ENCODE assay signal across 8 cellular contexts in the genomic region with DNA sequence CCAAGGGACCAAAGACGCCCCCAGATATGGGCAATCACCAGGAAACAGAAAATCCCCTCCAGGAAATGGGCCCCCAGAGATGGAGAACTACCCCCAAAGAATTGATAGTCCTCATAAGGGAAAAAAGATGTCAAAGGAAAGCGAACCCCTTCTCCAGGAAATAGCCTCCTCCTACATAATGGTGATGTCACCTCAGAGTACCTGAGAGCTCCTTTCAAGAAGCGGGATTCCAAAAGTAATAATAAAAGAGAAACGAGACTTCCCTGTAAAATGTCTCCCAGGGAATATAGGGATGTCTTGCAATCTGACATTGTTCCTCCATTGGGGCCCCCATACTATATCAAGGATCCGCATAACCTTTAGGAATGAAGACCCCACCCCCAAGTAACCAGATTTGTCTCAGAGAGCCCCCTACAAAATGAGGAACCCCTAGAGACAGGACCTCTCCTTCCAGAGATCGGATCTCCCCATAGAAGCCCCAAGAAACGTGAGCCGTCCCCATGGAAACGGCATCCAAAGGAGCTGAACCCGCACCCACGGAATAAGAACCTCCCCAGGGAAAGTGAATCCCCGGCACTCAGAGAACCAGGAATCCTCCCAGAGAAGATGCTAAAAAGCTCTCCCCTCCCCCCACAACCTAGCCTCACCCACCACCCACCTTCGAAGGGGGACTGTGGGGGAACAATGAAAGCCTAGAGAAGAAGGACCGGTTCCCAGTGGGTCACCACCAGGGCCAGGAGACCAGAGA. TPM values are rescaled to one million over a fixed set of nuclear protein-coding genes. Genes with fewer than 3 reads are reported as not detected.
DNase-seq lines count a peak whose midpoint lies in the region; ATAC-seq and TF ChIP-seq lines count a peak whose summit lies in the region.

No MANE protein-coding gene starts in this region.

- DNase-seq in DND-41 (no peak), NB4 (ENCODE audit: low read depth) (peak; percentile 35), neuronal stem cell (ENCODE audit: low spot score) (no peak)
- DNase-seq in effector memory CD4-positive, alpha-beta T cell: peak in 1 of 3 donors; percentile 17

- peak overlapping the region; percentile 91 for H3K18ac ChIP-seq in neuronal stem cell (ENCODE audit: low read length)

- H3K23ac ChIP-seq in neuronal stem cell (ENCODE audit: low read depth, low read length, poor library complexity): peak overlapping the region; percentile 93

- H3K36me3 ChIP-seq in DND-41 (ENCODE audit: insufficient read depth, low read length) (peaks cover 20% of the 10 kb centered on the region; the same call in 1 of the 2 replicates), neuronal stem cell (replicated peaks in 1 of 2; ENCODE audit: control insufficient read depth in 2 of 2, insufficient read depth in 2 of 2, low read length in 2 of 2) (peaks cover 0 to 6% of the 10 kb centered on the region in 2 donors)
- no peaks in the 10 kb centered on the region for H3K36me3 ChIP-seq in effector memory CD4-positive, alpha-beta T cell (ENCODE audit: control insufficient read depth, insufficient read depth, low read length)

- peak overlapping the region; percentile 63 for H2AK5ac ChIP-seq in neuronal stem cell (ENCODE audit: low read depth, low read length)

- H2BK15ac ChIP-seq in neuronal stem cell (ENCODE audit: low read length): peak overlapping the region; percentile 49

- H3K9me3 ChIP-seq in DND-41 (ENCODE audit: insufficient read depth, low read length, severe bottlenecking) (no peaks in the 10 kb centered on the region), neuronal stem cell (replicated peaks in 1 of 2; ENCODE audit: control insufficient read depth in 2 of 2, insufficient read depth in 1 of 2, low read depth in 1 of 2, low read length in 2 of 2) (no peaks in the 10 kb centered on the region)
- H3K9me3 ChIP-seq in effector memory CD4-positive, alpha-beta T cell (ENCODE audit: control insufficient read depth, low read length): no peaks in the 10 kb centered on the region

- H2BK120ac ChIP-seq in neuronal stem cell (ENCODE audit: low read depth, low read length): no peak overlapping the region

- no peak overlapping the region for H2BK12ac ChIP-seq in neuronal stem cell (ENCODE audit: low read length)

- peak overlapping the region; percentile 90 for H3K4me2 ChIP-seq in DND-41 (ENCODE audit: insufficient read depth, low read length)
- H3K4me2 ChIP-seq in neuronal stem cell (ENCODE audit: insufficient read depth, low read length, poor library complexity, severe bottlenecking): peak overlapping the region; percentile 100

- H3K9ac ChIP-seq in DND-41 (ENCODE audit: low read depth, low read length) (peak overlapping the region; percentile 89), neuronal stem cell (ENCODE audit: low read depth, low read length, poor library complexity) (peak overlapping the region; percentile 88)

- ATAC-seq in DND-41 (ENCODE audit: insufficient read depth, low read depth): no peak
- ATAC-seq in HG03095 (IDR thresholded peaks at IDR 0.05; ENCODE audit: unreplicated experiment): no peak
- no peak for ATAC-seq in HG02840 (IDR thresholded peaks at IDR 0.05; ENCODE audit: low FRiP score, unreplicated experiment)
- no peak for ATAC-seq in GM19463 (IDR thresholded peaks at IDR 0.05; ENCODE audit: unreplicated experiment)
- no peak for ATAC-seq in HG03025 (IDR thresholded peaks at IDR 0.05; ENCODE audit: low FRiP score, unreplicated experiment)

- H3K79me1 ChIP-seq in neuronal stem cell (ENCODE audit: low read depth, low read length): peaks cover 5% of the 10 kb centered on the region

- peak overlapping the region; percentile 79 for H3K27ac ChIP-seq in DND-41 (ENCODE audit: low read length)
- H3K27ac ChIP-seq in effector memory CD4-positive, alpha-beta T cell (ENCODE audit: insufficient read depth, low read length, poor library complexity, severe bottlenecking): peak overlapping the region; percentile 74
- no peak overlapping the region for H3K27ac ChIP-seq in neuronal stem cell (replicated peaks; ENCODE audit: low read length)

- H3K27me3 ChIP-seq in DND-41 (ENCODE audit: insufficient read depth, low read length, poor library complexity): no peaks in the 10 kb centered on the region
- H3K27me3 ChIP-seq in effector memory CD4-positive, alpha-beta T cell (replicated peaks; ENCODE audit: control insufficient read depth, insufficient read depth, low read length, poor library complexity, severe bottlenecking): no peaks in the 10 kb centered on the region
- H3K27me3 ChIP-seq in neuronal stem cell (ENCODE audit: control insufficient read depth in 3 of 3, insufficient read depth in 3 of 3, low read depth in 1 of 3, low read length in 3 of 3): peaks cover 0 to 18% (median 4%) of the 10 kb centered on the region in 3 experiments

- peak overlapping the region; percentile 66 for H2BK5ac ChIP-seq in neuronal stem cell (ENCODE audit: low read length)

- H3K14ac ChIP-seq in neuronal stem cell (ENCODE audit: low read length): no peak overlapping the region

- peaks cover 45% of the 10 kb centered on the region for H3K79me2 ChIP-seq in DND-41 (ENCODE audit: insufficient read depth, low read length)

- no peak overlapping the region for H4K91ac ChIP-seq in neuronal stem cell (ENCODE audit: low read depth, low read length, poor library complexity)

- H3K4me1 ChIP-seq in DND-41 (ENCODE audit: insufficient read depth, low read length) (peaks cover 61% of the 10 kb centered on the region), neuronal stem cell (ENCODE audit: control insufficient read depth in 2 of 2, insufficient read depth in 1 of 2, low read depth in 1 of 2, low read length in 2 of 2) (peaks cover 12 to 14% of the 10 kb centered on the region in 2 donors)
- H3K4me1 ChIP-seq in effector memory CD4-positive, alpha-beta T cell (ENCODE audit: control insufficient read depth, insufficient read depth, low read length, poor library complexity, severe bottlenecking): peaks cover 37% of the 10 kb centered on the region

- peak overlapping the region; percentile 57; the same call in 1 of the 2 replicates for H2AFZ ChIP-seq in DND-41 (ENCODE audit: low read depth, low read length)
- peak overlapping the region; percentile 93 for H2AFZ ChIP-seq in neuronal stem cell (ENCODE audit: low read length)

- H4K8ac ChIP-seq in neuronal stem cell (ENCODE audit: low read depth, low read length): no peak overlapping the region

- no peak for TF ChIP-seq POLR2A in NB4 (IDR thresholded peaks at IDR 0.05; ENCODE audit: extremely low read depth, insufficient read length)

- H3K4ac ChIP-seq in neuronal stem cell (ENCODE audit: low read length): no peak overlapping the region

- peaks cover 27% of the 10 kb centered on the region for H4K20me1 ChIP-seq in DND-41 (ENCODE audit: insufficient read depth, low read length)

- no peak for TF ChIP-seq CTCF in DND-41 (IDR thresholded peaks at IDR 0.05; ENCODE audit: borderline replicate concordance, extremely low read depth, low read length, poor library complexity, severe bottlenecking)
- peak; percentile 12 for TF ChIP-seq CTCF in NB4 (IDR thresholded peaks at IDR 0.05; ENCODE audit: low read depth, low read length)

- WGBS in neuronal stem cell (ENCODE audit: extremely low coverage in 2 of 2, insufficient read length in 2 of 2, insufficient replicate concordance in 1 of 2), 2 donors: no CpG with 5 or more reads among the region's 14 CpGs

- H3K4me3 ChIP-seq in DND-41 (ENCODE audit: low read depth in 1 of 2, low read length in 2 of 2): peak overlapping the region; percentile 25 to 83; a peak in 3 of 4 replicates
- H3K4me3 ChIP-seq in NB4 (ENCODE audit: low read depth, low read length): peak overlapping the region; percentile 61
- peak overlapping the region; percentile 84 for H3K4me3 ChIP-seq in effector memory CD4-positive, alpha-beta T cell (ENCODE audit: insufficient read depth, low read depth, low read length, poor library complexity, severe bottlenecking)
- peak overlapping the region; percentile 85 to 88 for H3K4me3 ChIP-seq in neuronal stem cell (ENCODE audit: low read length in 2 of 2)

RNA-seq across cellular contexts. Expression of gene CDKN2D, which starts 0.9 kb away (rescaled TPM):
- 2.9 TPM for polyA plus RNA-seq in neuronal stem cell (2013, experiment 1 of 2)
- 2.6 TPM for polyA plus RNA-seq in neuronal stem cell (2013, experiment 2 of 2)

RNA-seq across cellular contexts. Expression of gene KRI1, which starts 2.1 kb away (rescaled TPM):
- 19.4 TPM for polyA plus RNA-seq in neuronal stem cell (2013, experiment 1 of 2)
- polyA plus RNA-seq in neuronal stem cell (2013, experiment 2 of 2): 18.1 TPM

RNA-seq across cellular contexts. Expression of gene AP1M2, which starts 19.2 kb away (rescaled TPM):
- 0.29 TPM for polyA plus RNA-seq in neuronal stem cell (2013, experiment 1 of 2)
- 0.25 TPM for polyA plus RNA-seq in neuronal stem cell (2013, experiment 2 of 2)

RNA-seq across cellular contexts. Expression of gene ATG4D, which starts 24.2 kb away (rescaled TPM):
- polyA plus RNA-seq in neuronal stem cell (2013, experiment 1 of 2): 25.1 TPM
- 24.7 TPM for polyA plus RNA-seq in neuronal stem cell (2013, experiment 2 of 2)

RNA-seq across cellular contexts. Expression of gene S1PR5, which starts 50.6 kb away (rescaled TPM):
- polyA plus RNA-seq in neuronal stem cell (2013, experiment 1 of 2): 5.2 TPM
- polyA plus RNA-seq in neuronal stem cell (2013, experiment 2 of 2): 5.2 TPM
